8 cellular contexts compared by ENCODE assay signal in the genomic region with DNA sequence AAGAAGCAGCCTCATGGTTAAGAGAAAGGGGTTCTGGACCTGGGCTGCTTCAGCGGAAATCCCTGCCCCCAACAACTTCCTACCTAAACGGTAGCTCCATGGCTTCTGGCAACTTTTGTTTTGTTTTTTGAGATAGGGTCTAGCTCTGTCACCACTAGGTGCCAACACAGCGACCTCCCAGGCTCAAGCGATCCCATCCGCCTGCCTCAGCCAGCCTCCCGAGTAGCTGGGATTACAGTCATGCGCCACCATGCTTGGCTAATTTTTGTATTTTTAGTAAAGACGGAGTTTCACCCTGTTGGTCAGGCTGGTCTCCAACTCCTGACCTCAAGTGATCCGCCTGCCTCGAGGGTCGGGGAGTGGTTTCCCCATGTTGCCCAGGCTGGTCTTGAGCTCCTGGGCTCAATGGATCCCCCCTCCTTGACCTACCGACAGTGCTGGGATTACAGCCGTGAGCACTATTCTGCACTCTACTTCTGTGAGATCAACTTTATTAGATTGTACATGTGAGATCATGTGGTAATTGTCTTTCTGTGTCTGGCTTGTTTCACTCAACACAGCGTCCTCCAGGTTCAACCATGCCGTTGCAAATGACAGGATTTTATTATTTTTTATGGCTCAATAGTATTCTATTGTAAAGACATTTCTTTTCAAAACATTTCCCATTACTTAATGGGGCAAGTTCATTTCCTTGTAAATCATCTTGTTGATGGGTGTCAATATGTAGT. TPM values are rescaled to one million over a fixed set of nuclear protein-coding genes. Genes with fewer than 3 reads are reported as not detected.
DNase-seq lines count a peak whose midpoint lies in the region; ATAC-seq and TF ChIP-seq lines count a peak whose summit lies in the region.

No MANE protein-coding gene starts in this region.

- no peaks in the 10 kb centered on the region for H3K9me3 ChIP-seq in effector memory CD4-positive, alpha-beta T cell (ENCODE audit: control insufficient read depth, low read length)

- peak; percentile 27 for DNase-seq in activated T-cell treated with anti-CD3 and anti-CD28 coated beads, Interleukin-2, amount 50 U/mL, for 1 hour
- DNase-seq in activated T-cell treated with anti-CD3 and anti-CD28 coated beads for 4 hours, result no peak
- DNase-seq in RPMI7951 (ENCODE audit: low read depth), result peak; percentile 20
- DNase-seq in effector memory CD4-positive, alpha-beta T cell, result no peak
- DNase-seq in nephron progenitor cell, result no peak
- DNase-seq in DMS79 treated with DMSO at 0.1 percent for 48 hours (lab: John Stamatoyannopoulos, UW), result no peak

- no peak overlapping the region for H3K27ac ChIP-seq in effector memory CD4-positive, alpha-beta T cell (ENCODE audit: insufficient read depth, low read length, poor library complexity, severe bottlenecking)

- ATAC-seq in GM18858 (IDR thresholded peaks at IDR 0.05; ENCODE audit: unreplicated experiment) (no peak), HG03460 (IDR thresholded peaks at IDR 0.05; ENCODE audit: unreplicated experiment) (no peak)

- H3K27me3 ChIP-seq in effector memory CD4-positive, alpha-beta T cell (replicated peaks; ENCODE audit: control insufficient read depth, insufficient read depth, low read length, poor library complexity, severe bottlenecking), result no peaks in the 10 kb centered on the region

- H3K4me3 ChIP-seq in effector memory CD4-positive, alpha-beta T cell (ENCODE audit: insufficient read depth, low read depth, low read length, poor library complexity, severe bottlenecking), result peak overlapping the region; percentile 93

- peaks cover 9% of the 10 kb centered on the region for H3K4me1 ChIP-seq in effector memory CD4-positive, alpha-beta T cell (ENCODE audit: control insufficient read depth, insufficient read depth, low read length, poor library complexity, severe bottlenecking)

- no peak for TF ChIP-seq CTCF in nephron progenitor cell (IDR thresholded peaks at IDR 0.05)

- no peaks in the 10 kb centered on the region for H3K36me3 ChIP-seq in effector memory CD4-positive, alpha-beta T cell (ENCODE audit: control insufficient read depth, insufficient read depth, low read length)

- H3K27me3 Mint-ChIP-seq in nephron progenitor cell (ENCODE audit: low read depth, poor library complexity), result peaks cover 4% of the 10 kb centered on the region

- peaks cover 40% of the 10 kb centered on the region for H3K4me1 Mint-ChIP-seq in nephron progenitor cell

- H3K9me3 Mint-ChIP-seq in nephron progenitor cell, result peaks cover 14% of the 10 kb centered on the region

- H3K27ac Mint-ChIP-seq in nephron progenitor cell, result no peak overlapping the region

- H3K36me3 Mint-ChIP-seq in nephron progenitor cell (ENCODE audit: low read depth), result peaks cover 8% of the 10 kb centered on the region

- H3K4me3 Mint-ChIP-seq in nephron progenitor cell, result peak overlapping the region; percentile 48

RNA-seq across cellular contexts. Expression of a gene that starts 1.3 kb away (rescaled TPM):
- total RNA-seq in RPMI7951 (2014; rRNA removed; shearing (Covaris generic)), result 15.0 and 16.3 TPM in 2 replicates

RNA-seq across cellular contexts. Expression of a gene that starts 56.9 kb away (rescaled TPM):
- total RNA-seq in RPMI7951 (2014; rRNA removed; shearing (Covaris generic)), result 0.10 TPM in 1 of 2 replicates, not detected in the other

Comparison
In these comparisons a context has a peak if more than half of its experiments do, and no peak if none do; other contexts are left out.
1. DNase-seq: peak in activated T-cell treated with anti-CD3 and anti-CD28 coated beads, Interleukin-2, amount 50 U/mL, for 1 hour (single experiment) and RPMI7951 (single experiment); none in activated T-cell treated with anti-CD3 and anti-CD28 coated beads for 4 hours (single experiment), effector memory CD4-positive, alpha-beta T cell (0 of 3), nephron progenitor cell (single experiment) and DMS79 treated with DMSO at 0.1 percent for 48 hours (single experiment).